Comparison of ENCODE assay signal across 2 cellular contexts in the genomic region with DNA sequence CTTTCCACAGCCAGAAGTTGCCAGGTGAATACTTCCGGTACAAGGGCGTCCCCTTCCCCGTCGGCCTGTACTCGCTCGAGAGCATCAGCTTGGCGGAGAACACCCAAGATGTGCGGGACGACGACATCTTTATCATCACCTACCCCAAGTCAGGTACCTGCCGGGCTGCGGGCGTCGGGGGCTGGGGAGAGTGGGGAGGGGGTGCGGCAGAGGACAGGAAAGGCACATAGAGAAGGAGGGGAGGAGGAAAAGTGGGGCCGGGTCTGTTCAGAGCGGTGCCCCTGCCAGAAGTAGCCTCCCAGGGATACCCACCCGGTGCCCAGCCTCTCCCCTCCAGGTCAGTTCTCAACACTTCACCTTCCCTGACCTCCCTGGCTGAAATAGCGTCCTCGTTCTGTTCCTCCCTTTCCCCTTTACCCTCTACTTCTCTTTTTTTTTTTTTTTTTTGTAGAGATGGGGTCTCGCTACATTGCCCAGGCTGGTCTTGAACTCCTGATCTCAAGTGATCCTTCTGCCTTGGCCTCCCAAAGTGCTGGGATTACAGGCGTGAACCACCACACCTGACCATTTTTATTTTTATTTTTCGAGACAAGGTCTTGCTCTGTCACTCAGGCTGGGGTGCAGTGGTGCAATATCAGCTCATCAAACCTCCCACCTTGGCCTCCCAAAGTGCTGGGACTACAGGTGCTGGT.
TF ChIP-seq lines count a peak whose summit lies in the region.

No MANE protein-coding gene starts in this region.

TF ChIP-seq in GM23338, 12 proteins besides CTCF, POLR2A, EP300 and RAD21 (continued from another document):
- TF ChIP-seq, protein P1, sequence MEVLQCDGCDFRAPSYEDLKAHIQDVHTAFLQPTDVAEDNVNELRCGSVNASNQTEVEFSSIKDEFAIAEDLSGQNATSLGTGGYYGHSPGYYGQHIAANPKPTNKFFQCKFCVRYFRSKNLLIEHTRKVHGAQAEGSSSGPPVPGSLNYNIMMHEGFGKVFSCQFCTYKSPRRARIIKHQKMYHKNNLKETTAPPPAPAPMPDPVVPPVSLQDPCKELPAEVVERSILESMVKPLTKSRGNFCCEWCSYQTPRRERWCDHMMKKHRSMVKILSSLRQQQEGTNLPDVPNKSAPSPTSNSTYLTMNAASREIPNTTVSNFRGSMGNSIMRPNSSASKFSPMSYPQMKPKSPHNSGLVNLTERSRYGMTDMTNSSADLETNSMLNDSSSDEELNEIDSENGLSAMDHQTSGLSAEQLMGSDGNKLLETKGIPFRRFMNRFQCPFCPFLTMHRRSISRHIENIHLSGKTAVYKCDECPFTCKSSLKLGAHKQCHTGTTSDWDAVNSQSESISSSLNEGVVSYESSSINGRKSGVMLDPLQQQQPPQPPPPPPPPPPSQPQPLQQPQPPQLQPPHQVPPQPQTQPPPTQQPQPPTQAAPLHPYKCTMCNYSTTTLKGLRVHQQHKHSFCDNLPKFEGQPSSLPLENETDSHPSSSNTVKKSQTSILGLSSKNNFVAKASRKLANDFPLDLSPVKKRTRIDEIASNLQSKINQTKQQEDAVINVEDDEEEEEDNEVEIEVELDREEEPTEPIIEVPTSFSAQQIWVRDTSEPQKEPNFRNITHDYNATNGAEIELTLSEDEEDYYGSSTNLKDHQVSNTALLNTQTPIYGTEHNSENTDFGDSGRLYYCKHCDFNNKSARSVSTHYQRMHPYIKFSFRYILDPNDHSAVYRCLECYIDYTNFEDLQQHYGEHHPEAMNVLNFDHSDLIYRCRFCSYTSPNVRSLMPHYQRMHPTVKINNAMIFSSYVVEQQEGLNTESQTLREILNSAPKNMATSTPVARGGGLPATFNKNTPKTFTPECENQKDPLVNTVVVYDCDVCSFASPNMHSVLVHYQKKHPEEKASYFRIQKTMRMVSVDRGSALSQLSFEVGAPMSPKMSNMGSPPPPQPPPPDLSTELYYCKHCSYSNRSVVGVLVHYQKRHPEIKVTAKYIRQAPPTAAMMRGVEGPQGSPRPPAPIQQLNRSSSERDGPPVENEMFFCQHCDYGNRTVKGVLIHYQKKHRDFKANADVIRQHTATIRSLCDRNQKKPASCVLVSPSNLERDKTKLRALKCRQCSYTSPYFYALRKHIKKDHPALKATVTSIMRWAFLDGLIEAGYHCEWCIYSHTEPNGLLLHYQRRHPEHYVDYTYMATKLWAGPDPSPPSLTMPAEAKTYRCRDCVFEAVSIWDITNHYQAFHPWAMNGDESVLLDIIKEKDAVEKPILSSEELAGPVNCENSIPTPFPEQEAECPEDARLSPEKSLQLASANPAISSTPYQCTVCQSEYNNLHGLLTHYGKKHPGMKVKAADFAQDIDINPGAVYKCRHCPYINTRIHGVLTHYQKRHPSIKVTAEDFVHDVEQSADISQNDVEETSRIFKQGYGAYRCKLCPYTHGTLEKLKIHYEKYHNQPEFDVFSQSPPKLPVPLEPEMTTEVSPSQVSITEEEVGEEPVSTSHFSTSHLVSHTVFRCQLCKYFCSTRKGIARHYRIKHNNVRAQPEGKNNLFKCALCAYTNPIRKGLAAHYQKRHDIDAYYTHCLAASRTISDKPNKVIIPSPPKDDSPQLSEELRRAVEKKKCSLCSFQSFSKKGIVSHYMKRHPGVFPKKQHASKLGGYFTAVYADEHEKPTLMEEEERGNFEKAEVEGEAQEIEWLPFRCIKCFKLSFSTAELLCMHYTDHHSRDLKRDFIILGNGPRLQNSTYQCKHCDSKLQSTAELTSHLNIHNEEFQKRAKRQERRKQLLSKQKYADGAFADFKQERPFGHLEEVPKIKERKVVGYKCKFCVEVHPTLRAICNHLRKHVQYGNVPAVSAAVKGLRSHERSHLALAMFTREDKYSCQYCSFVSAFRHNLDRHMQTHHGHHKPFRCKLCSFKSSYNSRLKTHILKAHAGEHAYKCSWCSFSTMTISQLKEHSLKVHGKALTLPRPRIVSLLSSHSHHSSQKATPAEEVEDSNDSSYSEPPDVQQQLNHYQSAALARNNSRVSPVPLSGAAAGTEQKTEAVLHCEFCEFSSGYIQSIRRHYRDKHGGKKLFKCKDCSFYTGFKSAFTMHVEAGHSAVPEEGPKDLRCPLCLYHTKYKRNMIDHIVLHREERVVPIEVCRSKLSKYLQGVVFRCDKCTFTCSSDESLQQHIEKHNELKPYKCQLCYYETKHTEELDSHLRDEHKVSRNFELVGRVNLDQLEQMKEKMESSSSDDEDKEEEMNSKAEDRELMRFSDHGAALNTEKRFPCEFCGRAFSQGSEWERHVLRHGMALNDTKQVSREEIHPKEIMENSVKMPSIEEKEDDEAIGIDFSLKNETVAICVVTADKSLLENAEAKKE (CRISPR knock-in tag; IDR thresholded peaks at IDR 0.05), result no peak
- TF ChIP-seq, protein P2, sequence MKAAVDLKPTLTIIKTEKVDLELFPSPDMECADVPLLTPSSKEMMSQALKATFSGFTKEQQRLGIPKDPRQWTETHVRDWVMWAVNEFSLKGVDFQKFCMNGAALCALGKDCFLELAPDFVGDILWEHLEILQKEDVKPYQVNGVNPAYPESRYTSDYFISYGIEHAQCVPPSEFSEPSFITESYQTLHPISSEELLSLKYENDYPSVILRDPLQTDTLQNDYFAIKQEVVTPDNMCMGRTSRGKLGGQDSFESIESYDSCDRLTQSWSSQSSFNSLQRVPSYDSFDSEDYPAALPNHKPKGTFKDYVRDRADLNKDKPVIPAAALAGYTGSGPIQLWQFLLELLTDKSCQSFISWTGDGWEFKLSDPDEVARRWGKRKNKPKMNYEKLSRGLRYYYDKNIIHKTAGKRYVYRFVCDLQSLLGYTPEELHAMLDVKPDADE (IDR thresholded peaks at IDR 0.05), result no peak
- no peak for TF ChIP-seq EZH2phosphoT487 (IDR thresholded peaks at IDR 0.05; ENCODE audit: unreplicated experiment)

TF ChIP-seq in HEK293, 187 proteins besides CTCF, POLR2A, EP300 and RAD21 (continued from another document):
- TF ChIP-seq ZNF48 (tag by site-specific recombination; IDR thresholded peaks at IDR 0.05), result no peak
